Comparison of ENCODE assay signal across 16 cellular contexts in the genomic region with DNA sequence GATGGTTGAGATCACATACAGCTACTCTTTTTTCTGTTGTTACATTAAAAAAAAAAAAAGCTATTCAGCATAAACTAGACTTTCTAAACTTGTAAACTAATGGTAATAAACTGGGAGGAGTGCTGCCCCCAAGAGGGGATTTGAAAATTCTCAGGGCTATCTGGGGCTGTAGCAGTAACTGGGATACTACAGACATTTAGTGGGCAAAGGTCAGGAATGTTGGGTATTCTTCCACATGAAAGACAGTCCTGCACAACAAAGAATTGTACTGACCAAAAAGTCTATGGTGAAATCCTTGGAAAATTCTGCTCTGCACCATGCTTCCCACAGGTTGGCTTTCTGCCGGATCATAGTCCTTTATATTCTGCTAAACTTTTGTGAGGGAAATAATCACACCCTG.
A peak's percentile ranks its signal among the peaks of the same experiment; 100 is the strongest.
DNase-seq lines count a peak whose midpoint lies in the region; ATAC-seq and TF ChIP-seq lines count a peak whose summit lies in the region.
"Had no signal": no experiment of that assay in that cellular context is flagged by ENCODE, and none has a peak within 500 bp of the region (broad histone marks: within the 10 kb centered on the region; RNA-seq: fewer than 3 reads in every experiment).

No MANE protein-coding gene starts in this region.

- no peaks in the 10 kb centered on the region for H3F3A ChIP-seq in MM.1S (ENCODE audit: insufficient read depth, low read length)

- H3K27me3 ChIP-seq in MM.1S (replicated peaks; ENCODE audit: insufficient read depth, low read length), result no peaks in the 10 kb centered on the region
- H3K27me3 ChIP-seq: esophagus squamous epithelium had no signal

- H3K9ac ChIP-seq in MM.1S (ENCODE audit: low read length), result no peak overlapping the region

- no peaks in the 10 kb centered on the region for H3K9me3 ChIP-seq in MM.1S (replicated peaks; ENCODE audit: insufficient read depth, low read length)

- H3K36me3 Mint-ChIP-seq in activated T-cell treated with anti-CD3 and anti-CD28 coated beads, Interleukin-2, amount 50 U/mL, for 4 hours (ENCODE audit: insufficient read depth), result no peaks in the 10 kb centered on the region
- H3K36me3 Mint-ChIP-seq: stimulated activated effector memory CD8-positive, alpha-beta T cell treated with anti-CD3 and anti-CD28 coated beads, Interleukin-12 subunit alpha, Interleukin-12 subunit beta, amount 100 ng/mL, for 72 hours had no signal

- no peaks in the 10 kb centered on the region for H3K9me2 ChIP-seq in MM.1S (replicated peaks; ENCODE audit: insufficient read depth, low read length)

- no peaks in the 10 kb centered on the region for H3K79me2 ChIP-seq in MM.1S (ENCODE audit: low read length)

- H3K4me2 ChIP-seq in MM.1S (ENCODE audit: low read depth, low read length), result no peak overlapping the region

- DNase-seq in MM.1S (no peak), dermis microvascular lymphatic vessel endothelial cell (ENCODE audit: low read depth in 2 of 2) (peak; percentile 15 to 16), left lobe of liver (ENCODE audit: low spot score) (no peak), inferior parietal cortex (ENCODE audit: extremely low spot score) (no peak), NCI-H2171 (lab: John Stamatoyannopoulos, UW) (no peak), mesenteric fat pad (ENCODE audit: low spot score) (no peak)
- DNase-seq in activated T-cell treated with anti-CD3 and anti-CD28 coated beads, Interleukin-2, amount 50 U/mL, for 4 hours, result no peak
- DNase-seq: activated CD4-positive, alpha-beta T cell treated with anti-CD3 and anti-CD28 coated beads, Interleukin-2, amount 50 U/mL, for 48 hours; activated gamma-delta T cell treated with Interleukin-2 at 50 U/mL for 16 hours; central memory CD4-positive, alpha-beta T cell; esophagus squamous epithelium; stimulated activated CD4-positive, alpha-beta T cell treated with anti-CD3 and anti-CD28 coated beads, Interleukin-2, amount 100 ng/mL, for 24 hours had no signal

- H3K4me3 Mint-ChIP-seq in activated T-cell treated with anti-CD3 and anti-CD28 coated beads, Interleukin-2, amount 50 U/mL, for 4 hours, result no peak overlapping the region
- H3K4me3 Mint-ChIP-seq: stimulated activated effector memory CD8-positive, alpha-beta T cell treated with anti-CD3 and anti-CD28 coated beads, Interleukin-12 subunit alpha, Interleukin-12 subunit beta, amount 100 ng/mL, for 72 hours; T-helper 2 cell treated with Interferon-gamma antibody and Interleukin-4, amounts not matched to agents 5 μg/mL and 100 μg/mL, for 36 hours had no signal

- peaks cover 13% of the 10 kb centered on the region for H3K9me3 Mint-ChIP-seq in activated T-cell treated with anti-CD3 and anti-CD28 coated beads, Interleukin-2, amount 50 U/mL, for 4 hours
- H3K9me3 Mint-ChIP-seq: T-helper 2 cell treated with Interferon-gamma antibody and Interleukin-4, amounts not matched to agents 5 μg/mL and 100 μg/mL, for 36 hours had no signal

- peak; percentile 31 for ATAC-seq in left lobe of liver
- no peak for ATAC-seq in activated T-cell treated with anti-CD3 and anti-CD28 coated beads, Interleukin-2, amount 50 U/mL, for 4 hours
- ATAC-seq: stimulated activated effector memory CD8-positive, alpha-beta T cell treated with anti-CD3 and anti-CD28 coated beads, Interleukin-12 subunit alpha, Interleukin-12 subunit beta, amount 100 ng/mL, for 72 hours had no signal

- H3K36me3 ChIP-seq in MM.1S (replicated peaks; ENCODE audit: insufficient read depth, low read length), result no peaks in the 10 kb centered on the region
- H3K36me3 ChIP-seq: esophagus squamous epithelium had no signal

- H3K4me1 ChIP-seq in MM.1S (ENCODE audit: low read length), result no peaks in the 10 kb centered on the region
- H3K4me1 ChIP-seq: esophagus squamous epithelium had no signal

- no peak overlapping the region for H2AFZ ChIP-seq in MM.1S (ENCODE audit: low read length)

- no peak overlapping the region for H3K27ac ChIP-seq in C4-2B
- no peak overlapping the region for H3K27ac ChIP-seq in MM.1S (ENCODE audit: low read length)
- H3K27ac ChIP-seq: esophagus squamous epithelium had no signal

- no peak overlapping the region for H3K4me3 ChIP-seq in MM.1S (ENCODE audit: low read length)
- H3K4me3 ChIP-seq: esophagus squamous epithelium, lung had no signal

- H3K27me3 Mint-ChIP-seq in activated T-cell treated with anti-CD3 and anti-CD28 coated beads, Interleukin-2, amount 50 U/mL, for 4 hours (ENCODE audit: low read depth), result no peaks in the 10 kb centered on the region

- TF ChIP-seq CTCF in C4-2B (conservative IDR thresholded peaks at IDR 0.05) (peak; percentile 30), MM.1S (IDR thresholded peaks at IDR 0.05; ENCODE audit: low read length) (0 out of 2 replicates have a peak, but pooled peaks have one; percentile 10)

- H3K4me1 Mint-ChIP-seq in activated T-cell treated with anti-CD3 and anti-CD28 coated beads, Interleukin-2, amount 50 U/mL, for 4 hours (ENCODE audit: low read depth), result no peaks in the 10 kb centered on the region
- H3K4me1 Mint-ChIP-seq: stimulated activated effector memory CD8-positive, alpha-beta T cell treated with anti-CD3 and anti-CD28 coated beads, Interleukin-12 subunit alpha, Interleukin-12 subunit beta, amount 100 ng/mL, for 72 hours had no signal

- no peaks in the 10 kb centered on the region for H4K20me1 ChIP-seq in MM.1S (ENCODE audit: insufficient read depth, low read length)

Comparison
In these comparisons a context has a peak if more than half of its experiments do, and no peak if none do; other contexts are left out.
1. DNase-seq: peak in dermis microvascular lymphatic vessel endothelial cell (2 of 2); none in MM.1S (single experiment), left lobe of liver (single experiment), inferior parietal cortex (single experiment), NCI-H2171 (single experiment), activated T-cell treated with anti-CD3 and anti-CD28 coated beads, Interleukin-2, amount 50 U/mL, for 4 hours (single experiment) and mesenteric fat pad (single experiment).